1 cellular context compared by ENCODE assay signal in the genomic region with DNA sequence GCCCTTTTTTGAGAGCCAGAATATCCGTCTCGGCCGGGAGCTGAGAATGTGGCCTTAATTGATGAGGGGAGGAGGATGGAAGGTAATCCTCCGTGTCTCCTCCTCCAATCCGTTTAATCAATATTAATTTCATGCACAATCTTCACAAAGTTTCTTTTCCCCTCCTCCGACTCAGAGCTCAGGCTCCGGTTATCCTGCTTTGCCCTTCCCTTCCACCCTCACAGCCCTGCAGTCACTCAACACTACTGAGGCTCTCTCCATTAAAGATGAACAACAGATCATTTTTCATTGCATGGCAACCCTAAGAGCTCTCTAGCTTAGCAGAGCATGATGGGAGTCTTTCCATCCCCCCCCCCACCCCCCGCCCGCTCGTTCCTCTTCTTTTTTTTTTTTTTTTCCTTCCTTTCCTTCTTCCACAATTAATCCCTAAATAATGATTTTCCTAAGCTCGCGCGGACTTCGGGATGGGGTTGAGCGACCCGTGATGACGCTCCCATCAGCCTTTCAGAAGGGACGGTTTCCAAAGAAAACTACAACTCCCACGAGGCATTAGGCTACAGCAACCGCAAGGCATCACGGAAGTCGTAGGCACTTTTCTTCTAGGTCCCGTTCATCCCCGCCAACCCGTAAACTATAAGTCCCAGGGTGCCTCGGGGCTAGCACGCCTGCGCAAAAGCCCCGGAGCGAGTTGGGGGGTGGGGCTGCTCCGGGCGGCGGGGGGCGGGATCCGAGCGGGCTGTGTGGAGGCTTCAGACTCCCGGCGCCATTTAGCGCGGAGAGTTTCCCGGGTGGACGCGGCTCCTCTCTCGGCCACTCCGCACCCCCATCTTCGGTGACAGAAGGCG.
A peak's percentile ranks its signal among the peaks of the same experiment; 100 is the strongest.
TF ChIP-seq lines count a peak whose summit lies in the region.

A gene (plus strand): TSS at position 752 of the 845 bp plus-strand sequence. CDS start 987 bp downstream, outside the sequence.

TF ChIP-seq in HEK293, 187 proteins besides CTCF, POLR2A, EP300 and RAD21 (continued from another document and continues in another):
- TF ChIP-seq, protein P1, sequence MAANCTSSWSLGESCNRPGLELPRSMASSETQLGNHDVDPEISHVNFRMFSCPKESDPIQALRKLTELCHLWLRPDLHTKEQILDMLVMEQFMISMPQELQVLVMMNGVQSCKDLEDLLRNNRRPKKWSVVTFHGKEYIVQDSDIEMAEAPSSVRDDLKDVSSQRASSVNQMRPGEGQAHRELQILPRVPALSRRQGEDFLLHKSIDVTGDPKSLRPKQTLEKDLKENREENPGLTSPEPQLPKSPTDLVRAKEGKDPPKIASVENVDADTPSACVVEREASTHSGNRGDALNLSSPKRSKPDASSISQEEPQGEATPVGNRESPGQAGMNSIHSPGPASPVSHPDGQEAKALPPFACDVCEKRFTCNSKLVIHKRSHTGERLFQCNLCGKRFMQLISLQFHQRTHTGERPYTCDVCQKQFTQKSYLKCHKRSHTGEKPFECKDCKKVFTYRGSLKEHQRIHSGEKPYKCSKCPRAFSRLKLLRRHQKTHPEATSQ (tag by site-specific recombination; IDR thresholded peaks at IDR 0.05): no peak
- TF ChIP-seq, protein P2, sequence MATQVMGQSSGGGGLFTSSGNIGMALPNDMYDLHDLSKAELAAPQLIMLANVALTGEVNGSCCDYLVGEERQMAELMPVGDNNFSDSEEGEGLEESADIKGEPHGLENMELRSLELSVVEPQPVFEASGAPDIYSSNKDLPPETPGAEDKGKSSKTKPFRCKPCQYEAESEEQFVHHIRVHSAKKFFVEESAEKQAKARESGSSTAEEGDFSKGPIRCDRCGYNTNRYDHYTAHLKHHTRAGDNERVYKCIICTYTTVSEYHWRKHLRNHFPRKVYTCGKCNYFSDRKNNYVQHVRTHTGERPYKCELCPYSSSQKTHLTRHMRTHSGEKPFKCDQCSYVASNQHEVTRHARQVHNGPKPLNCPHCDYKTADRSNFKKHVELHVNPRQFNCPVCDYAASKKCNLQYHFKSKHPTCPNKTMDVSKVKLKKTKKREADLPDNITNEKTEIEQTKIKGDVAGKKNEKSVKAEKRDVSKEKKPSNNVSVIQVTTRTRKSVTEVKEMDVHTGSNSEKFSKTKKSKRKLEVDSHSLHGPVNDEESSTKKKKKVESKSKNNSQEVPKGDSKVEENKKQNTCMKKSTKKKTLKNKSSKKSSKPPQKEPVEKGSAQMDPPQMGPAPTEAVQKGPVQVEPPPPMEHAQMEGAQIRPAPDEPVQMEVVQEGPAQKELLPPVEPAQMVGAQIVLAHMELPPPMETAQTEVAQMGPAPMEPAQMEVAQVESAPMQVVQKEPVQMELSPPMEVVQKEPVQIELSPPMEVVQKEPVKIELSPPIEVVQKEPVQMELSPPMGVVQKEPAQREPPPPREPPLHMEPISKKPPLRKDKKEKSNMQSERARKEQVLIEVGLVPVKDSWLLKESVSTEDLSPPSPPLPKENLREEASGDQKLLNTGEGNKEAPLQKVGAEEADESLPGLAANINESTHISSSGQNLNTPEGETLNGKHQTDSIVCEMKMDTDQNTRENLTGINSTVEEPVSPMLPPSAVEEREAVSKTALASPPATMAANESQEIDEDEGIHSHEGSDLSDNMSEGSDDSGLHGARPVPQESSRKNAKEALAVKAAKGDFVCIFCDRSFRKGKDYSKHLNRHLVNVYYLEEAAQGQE (tag by site-specific recombination; IDR thresholded peaks at IDR 0.05): no peak
- TF ChIP-seq ZNF174 (tag by site-specific recombination; IDR thresholded peaks at IDR 0.05) (no peak), ZNF184 (tag by site-specific recombination; IDR thresholded peaks at IDR 0.05) (no peak), HOXD13 (CRISPR knock-in tag; IDR thresholded peaks at IDR 0.05; ENCODE audit: borderline replicate concordance) (no peak), ZNF211 (tag by site-specific recombination; IDR thresholded peaks at IDR 0.05; ENCODE audit: low read depth) (no peak), KLF1 (tag by site-specific recombination; IDR thresholded peaks at IDR 0.05) (no peak), ZNF292 (tag by site-specific recombination; IDR thresholded peaks at IDR 0.05; ENCODE audit: borderline replicate concordance, low read depth) (no peak), ZNF549 (tag by site-specific recombination; IDR thresholded peaks at IDR 0.05) (no peak), KLF7 (tag by site-specific recombination; IDR thresholded peaks at IDR 0.05; ENCODE audit: borderline replicate concordance) (0 out of 2 replicates have a peak, but pooled peaks have one; percentile 47), ZNF621 (tag by site-specific recombination; IDR thresholded peaks at IDR 0.05) (no peak), ZNF670 (tag by site-specific recombination; IDR thresholded peaks at IDR 0.05; ENCODE audit: low read depth) (no peak), OVOL3 (tag by site-specific recombination; IDR thresholded peaks at IDR 0.05) (no peak; the same call in 1 of the 2 replicates), OSR2 (tag by site-specific recombination; IDR thresholded peaks at IDR 0.05) (no peak), SP3 (tag by site-specific recombination; IDR thresholded peaks at IDR 0.05) (peak; percentile 83), ZNF10 (tag by site-specific recombination; IDR thresholded peaks at IDR 0.05) (no peak), ZBTB8A (tag by site-specific recombination; IDR thresholded peaks at IDR 0.05) (peak; percentile 6; the same call in 1 of the 2 replicates), ZNF701 (tag by site-specific recombination; IDR thresholded peaks at IDR 0.05) (no peak), BCL11B (tag by site-specific recombination; IDR thresholded peaks at IDR 0.05; ENCODE audit: low read depth) (0 out of 2 replicates have a peak, but pooled peaks have one; percentile 29), ZNF707 (tag by site-specific recombination; IDR thresholded peaks at IDR 0.05) (no peak), ZNF221 (tag by site-specific recombination; IDR thresholded peaks at IDR 0.05; ENCODE audit: borderline replicate concordance) (no peak), REPIN1 (tag by site-specific recombination; IDR thresholded peaks at IDR 0.05; ENCODE audit: low read depth) (0 out of 2 replicates have a peak, but pooled peaks have one; percentile 68), ZNF391 (tag by site-specific recombination; IDR thresholded peaks at IDR 0.05; ENCODE audit: borderline replicate concordance, low read depth) (no peak), YY1 (tag by site-specific recombination; IDR thresholded peaks at IDR 0.05) (peak; percentile 36; the same call in 1 of the 2 replicates), ZNF610 (tag by site-specific recombination; IDR thresholded peaks at IDR 0.05; ENCODE audit: borderline replicate concordance) (peak; percentile 49; the same call in 1 of the 2 replicates), ZNF157 (tag by site-specific recombination; IDR thresholded peaks at IDR 0.05) (no peak), TCF7L2 (IDR thresholded peaks at IDR 0.05; ENCODE audit: borderline replicate concordance, low read depth, low read length) (no peak; the same call in 1 of the 2 replicates), ZNF146 (tag by site-specific recombination; IDR thresholded peaks at IDR 0.05) (no peak), MEIS1 (CRISPR knock-in tag; IDR thresholded peaks at IDR 0.05; ENCODE audit: borderline replicate concordance) (no peak), ZNF830 (tag by site-specific recombination; IDR thresholded peaks at IDR 0.05; ENCODE audit: low read depth) (no peak), ZNF16 (tag by site-specific recombination; IDR thresholded peaks at IDR 0.05; ENCODE audit: low read depth) (no peak), IKZF3 (tag by site-specific recombination; IDR thresholded peaks at IDR 0.05) (peak; percentile 96), ZNF529 (tag by site-specific recombination; IDR thresholded peaks at IDR 0.05; ENCODE audit: insufficient replicate concordance) (no peak), ZNF600 (tag by site-specific recombination; IDR thresholded peaks at IDR 0.05) (no peak; the same call in 1 of the 2 replicates), BCL11A (tag by site-specific recombination; IDR thresholded peaks at IDR 0.05; ENCODE audit: low read depth) (no peak), ZXDB (tag by site-specific recombination; IDR thresholded peaks at IDR 0.05) (0 out of 2 replicates have a peak, but pooled peaks have one; percentile 33), ZNF426 (tag by site-specific recombination; IDR thresholded peaks at IDR 0.05) (no peak), ZNF658 (tag by site-specific recombination; IDR thresholded peaks at IDR 0.05) (no peak), SP2 (tag by site-specific recombination; IDR thresholded peaks at IDR 0.05) (peak; percentile 47; the same call in 1 of the 2 replicates), ZNF140 (tag by site-specific recombination; IDR thresholded peaks at IDR 0.05) (no peak), ZNF19 (tag by site-specific recombination; IDR thresholded peaks at IDR 0.05; ENCODE audit: low read depth) (no peak), ZNF350 (tag by site-specific recombination; IDR thresholded peaks at IDR 0.05) (no peak), HOXC10 (CRISPR knock-in tag; IDR thresholded peaks at IDR 0.05) (no peak), ZNF433 (tag by site-specific recombination; IDR thresholded peaks at IDR 0.05; ENCODE audit: low read depth) (no peak)
- TF ChIP-seq, protein P3, sequence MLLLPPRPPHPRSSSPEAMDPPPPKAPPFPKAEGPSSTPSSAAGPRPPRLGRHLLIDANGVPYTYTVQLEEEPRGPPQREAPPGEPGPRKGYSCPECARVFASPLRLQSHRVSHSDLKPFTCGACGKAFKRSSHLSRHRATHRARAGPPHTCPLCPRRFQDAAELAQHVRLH (tag by site-specific recombination; IDR thresholded peaks at IDR 0.05): 0 out of 2 replicates have a peak, but pooled peaks have one; percentile 12
- TF ChIP-seq, protein P4, sequence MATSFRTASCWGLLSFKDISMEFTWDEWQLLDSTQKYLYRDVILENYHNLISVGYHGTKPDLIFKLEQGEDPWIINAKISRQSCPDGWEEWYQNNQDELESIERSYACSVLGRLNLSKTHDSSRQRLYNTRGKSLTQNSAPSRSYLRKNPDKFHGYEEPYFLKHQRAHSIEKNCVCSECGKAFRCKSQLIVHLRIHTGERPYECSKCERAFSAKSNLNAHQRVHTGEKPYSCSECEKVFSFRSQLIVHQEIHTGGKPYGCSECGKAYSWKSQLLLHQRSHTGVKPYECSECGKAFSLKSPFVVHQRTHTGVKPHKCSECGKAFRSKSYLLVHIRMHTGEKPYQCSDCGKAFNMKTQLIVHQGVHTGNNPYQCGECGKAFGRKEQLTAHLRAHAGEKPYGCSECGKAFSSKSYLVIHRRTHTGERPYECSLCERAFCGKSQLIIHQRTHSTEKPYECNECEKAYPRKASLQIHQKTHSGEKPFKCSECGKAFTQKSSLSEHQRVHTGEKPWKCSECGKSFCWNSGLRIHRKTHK (tag by site-specific recombination; IDR thresholded peaks at IDR 0.05): no peak
- TF ChIP-seq, protein P5, sequence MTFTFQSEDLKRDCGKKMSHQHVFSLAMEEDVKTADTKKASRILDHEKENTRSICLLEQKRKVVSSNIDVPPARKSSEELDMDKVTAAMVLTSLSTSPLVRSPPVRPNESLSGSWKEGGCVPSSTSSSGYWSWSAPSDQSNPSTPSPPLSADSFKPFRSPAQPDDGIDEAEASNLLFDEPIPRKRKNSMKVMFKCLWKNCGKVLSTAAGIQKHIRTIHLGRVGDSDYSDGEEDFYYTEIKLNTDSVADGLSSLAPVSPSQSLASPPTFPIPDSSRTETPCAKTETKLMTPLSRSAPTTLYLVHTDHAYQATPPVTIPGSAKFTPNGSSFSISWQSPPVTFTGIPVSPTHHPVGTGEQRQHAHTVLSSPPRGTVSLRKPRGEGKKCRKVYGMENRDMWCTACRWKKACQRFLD (tag by site-specific recombination; IDR thresholded peaks at IDR 0.05): no peak
- TF ChIP-seq, protein P6, sequence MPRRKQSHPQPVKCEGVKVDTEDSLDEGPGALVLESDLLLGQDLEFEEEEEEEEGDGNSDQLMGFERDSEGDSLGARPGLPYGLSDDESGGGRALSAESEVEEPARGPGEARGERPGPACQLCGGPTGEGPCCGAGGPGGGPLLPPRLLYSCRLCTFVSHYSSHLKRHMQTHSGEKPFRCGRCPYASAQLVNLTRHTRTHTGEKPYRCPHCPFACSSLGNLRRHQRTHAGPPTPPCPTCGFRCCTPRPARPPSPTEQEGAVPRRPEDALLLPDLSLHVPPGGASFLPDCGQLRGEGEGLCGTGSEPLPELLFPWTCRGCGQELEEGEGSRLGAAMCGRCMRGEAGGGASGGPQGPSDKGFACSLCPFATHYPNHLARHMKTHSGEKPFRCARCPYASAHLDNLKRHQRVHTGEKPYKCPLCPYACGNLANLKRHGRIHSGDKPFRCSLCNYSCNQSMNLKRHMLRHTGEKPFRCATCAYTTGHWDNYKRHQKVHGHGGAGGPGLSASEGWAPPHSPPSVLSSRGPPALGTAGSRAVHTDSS (tag by site-specific recombination; IDR thresholded peaks at IDR 0.05): no peak; the same call in 1 of the 2 replicates
- TF ChIP-seq, protein P7, sequence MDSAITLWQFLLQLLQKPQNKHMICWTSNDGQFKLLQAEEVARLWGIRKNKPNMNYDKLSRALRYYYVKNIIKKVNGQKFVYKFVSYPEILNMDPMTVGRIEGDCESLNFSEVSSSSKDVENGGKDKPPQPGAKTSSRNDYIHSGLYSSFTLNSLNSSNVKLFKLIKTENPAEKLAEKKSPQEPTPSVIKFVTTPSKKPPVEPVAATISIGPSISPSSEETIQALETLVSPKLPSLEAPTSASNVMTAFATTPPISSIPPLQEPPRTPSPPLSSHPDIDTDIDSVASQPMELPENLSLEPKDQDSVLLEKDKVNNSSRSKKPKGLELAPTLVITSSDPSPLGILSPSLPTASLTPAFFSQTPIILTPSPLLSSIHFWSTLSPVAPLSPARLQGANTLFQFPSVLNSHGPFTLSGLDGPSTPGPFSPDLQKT (IDR thresholded peaks at IDR 0.05; ENCODE audit: borderline replicate concordance, low read depth, low read length): no peak
- TF ChIP-seq, protein P8, sequence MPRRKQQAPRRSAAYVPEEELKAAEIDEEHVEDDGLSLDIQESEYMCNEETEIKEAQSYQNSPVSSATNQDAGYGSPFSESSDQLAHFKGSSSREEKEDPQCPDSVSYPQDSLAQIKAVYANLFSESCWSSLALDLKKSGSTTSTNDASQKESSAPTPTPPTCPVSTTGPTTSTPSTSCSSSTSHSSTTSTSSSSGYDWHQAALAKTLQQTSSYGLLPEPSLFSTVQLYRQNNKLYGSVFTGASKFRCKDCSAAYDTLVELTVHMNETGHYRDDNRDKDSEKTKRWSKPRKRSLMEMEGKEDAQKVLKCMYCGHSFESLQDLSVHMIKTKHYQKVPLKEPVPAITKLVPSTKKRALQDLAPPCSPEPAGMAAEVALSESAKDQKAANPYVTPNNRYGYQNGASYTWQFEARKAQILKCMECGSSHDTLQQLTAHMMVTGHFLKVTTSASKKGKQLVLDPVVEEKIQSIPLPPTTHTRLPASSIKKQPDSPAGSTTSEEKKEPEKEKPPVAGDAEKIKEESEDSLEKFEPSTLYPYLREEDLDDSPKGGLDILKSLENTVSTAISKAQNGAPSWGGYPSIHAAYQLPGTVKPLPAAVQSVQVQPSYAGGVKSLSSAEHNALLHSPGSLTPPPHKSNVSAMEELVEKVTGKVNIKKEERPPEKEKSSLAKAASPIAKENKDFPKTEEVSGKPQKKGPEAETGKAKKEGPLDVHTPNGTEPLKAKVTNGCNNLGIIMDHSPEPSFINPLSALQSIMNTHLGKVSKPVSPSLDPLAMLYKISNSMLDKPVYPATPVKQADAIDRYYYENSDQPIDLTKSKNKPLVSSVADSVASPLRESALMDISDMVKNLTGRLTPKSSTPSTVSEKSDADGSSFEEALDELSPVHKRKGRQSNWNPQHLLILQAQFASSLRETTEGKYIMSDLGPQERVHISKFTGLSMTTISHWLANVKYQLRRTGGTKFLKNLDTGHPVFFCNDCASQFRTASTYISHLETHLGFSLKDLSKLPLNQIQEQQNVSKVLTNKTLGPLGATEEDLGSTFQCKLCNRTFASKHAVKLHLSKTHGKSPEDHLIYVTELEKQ (tag by site-specific recombination; IDR thresholded peaks at IDR 0.05; ENCODE audit: borderline replicate concordance): no peak
